In the genomic region with DNA sequence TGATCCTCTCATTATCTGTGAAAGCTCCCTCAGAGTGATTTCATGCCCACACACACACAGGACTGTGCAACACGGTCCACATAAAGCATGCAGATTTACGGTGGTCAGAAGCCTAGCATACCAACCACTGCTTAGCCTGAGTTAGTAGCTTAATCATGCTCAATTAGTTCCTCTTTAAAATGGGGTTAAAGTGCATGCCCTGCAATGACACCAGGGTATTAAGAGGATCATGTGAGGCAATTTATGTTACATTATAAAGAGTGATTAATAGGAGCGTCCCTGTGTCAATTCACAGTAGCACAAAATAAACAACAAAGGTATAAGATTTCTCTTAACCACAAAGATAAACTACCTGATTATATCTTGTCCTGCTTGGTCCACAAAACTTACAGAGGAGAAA, we compare ENCODE assay signal across 15 cellular contexts. TPM values are rescaled to one million over a fixed set of nuclear protein-coding genes. Genes with fewer than 3 reads are reported as not detected.
DNase-seq lines count a peak whose midpoint lies in the region; ATAC-seq and TF ChIP-seq lines count a peak whose summit lies in the region.
"Had no signal": no experiment of that assay in that cellular context is flagged by ENCODE, and none has a peak within 500 bp of the region (broad histone marks: within the 10 kb centered on the region; RNA-seq: fewer than 3 reads in every experiment).

No MANE protein-coding gene starts in this region.

- no peak overlapping the region for H3K4me3 ChIP-seq in upper lobe of right lung

- peak; percentile 12 for ATAC-seq in esophagus mucosa
- peak; percentile 78 for ATAC-seq in upper lobe of right lung

- TF ChIP-seq CTCF in upper lobe of right lung (IDR thresholded peaks at IDR 0.05), result no peak

- peaks cover 3% of the 10 kb centered on the region for H3K4me1 ChIP-seq in upper lobe of right lung
- H3K4me1 ChIP-seq: BE2C had no signal

- intact Hi-C loops in upper lobe of right lung (cut with DNase I), result no loop called here

- DNase-seq in M059J (ENCODE audit: low read depth), result peak; percentile 18
- DNase-seq in NOMO-1 treated with DMSO at 0.1 percent for 48 hours (lab: John Stamatoyannopoulos, UW; ENCODE audit: unreplicated experiment), result peak; percentile 92
- DNase-seq in upper lobe of right lung, result no peak
- DNase-seq in NCI-H187 (lab: John Stamatoyannopoulos, UW), result no peak
- DNase-seq in HPDE6-E6E7 (ENCODE audit: extremely low spot score), result no peak
- no peak for DNase-seq in occipital lobe (lab: John Stamatoyannopoulos, UW)
- DNase-seq: BE2C, DMS 273 treated with DMSO at 0.1 percent for 48 hours, Karpas-422, NCI-H1092, NCI-H2107, NCI-H345, NCI-H526 treated with DMSO at 0.1 percent for 48 hours had no signal

- H3K9me3 ChIP-seq in upper lobe of right lung, result no peaks in the 10 kb centered on the region
- H3K9me3 ChIP-seq: BE2C had no signal

- H3K36me3 ChIP-seq in upper lobe of right lung, result no peaks in the 10 kb centered on the region
- H3K36me3 ChIP-seq: BE2C had no signal

- no peak overlapping the region for H3K27ac ChIP-seq in upper lobe of right lung
- H3K27ac ChIP-seq: RWPE1 had no signal

- no peaks in the 10 kb centered on the region for H3K27me3 ChIP-seq in upper lobe of right lung

RNA-seq across cellular contexts. Expression of gene C17orf67, which starts 39.8 kb away (rescaled TPM):
- 0.32 TPM in 1 of 2 replicates, not detected in the other for total RNA-seq in M059J (2014; rRNA removed; shearing (Covaris generic))
- total RNA-seq in esophagus mucosa, result 0.52 TPM
- 3.8 TPM for total RNA-seq in upper lobe of right lung
- 1.9 TPM for total RNA-seq in occipital lobe

RNA-seq across cellular contexts. Expression of gene DGKE, which starts 40.0 kb away (rescaled TPM):
- total RNA-seq in M059J (2014; rRNA removed; shearing (Covaris generic)), result 0.25 and 0.81 TPM in 2 replicates
- total RNA-seq in esophagus mucosa (3.1 TPM), upper lobe of right lung (10.4 TPM), occipital lobe (42.0 TPM)

Comparison
In these comparisons a context has a peak if more than half of its experiments do, and no peak if none do; other contexts are left out.
1. DNase-seq: peak in M059J (single experiment) and NOMO-1 treated with DMSO at 0.1 percent for 48 hours (single experiment); none in upper lobe of right lung (single experiment), NCI-H187 (0 of 2), HPDE6-E6E7 (single experiment) and occipital lobe (single experiment).